ENCODE assay signal across 1 cellular context in genomic region chr19:49565261-49565660, GRCh38.
A peak's percentile ranks its signal among the peaks of the same experiment; 100 is the strongest.
TF ChIP-seq lines count a peak whose summit lies in the region.

No MANE protein-coding gene starts in this region.

TF ChIP-seq in K562, 482 proteins besides CTCF, POLR2A, EP300 and RAD21:
- no peak for TF ChIP-seq TCFL5 (CRISPR knock-in tag; conservative IDR thresholded peaks at IDR 0.05)
- peak; percentile 82 for TF ChIP-seq NFIC (IDR thresholded peaks at IDR 0.05)
